ENCODE assay signal across 27 cellular contexts in genomic region chr4:13403833-13404232, GRCh38.
"Had no signal": no experiment of that assay in that cellular context is flagged by ENCODE, and none has a peak within 500 bp of the region (broad histone marks: within the 10 kb centered on the region; RNA-seq: fewer than 3 reads in every experiment).

No MANE protein-coding gene starts in this region.

- ATAC-seq: activated T-helper 17 cell treated with anti-CD3 and anti-CD28 coated beads, Interleukin-2, amount 50 U/mL, for 72 hours; gastroesophageal sphincter; left colon; right cardiac atrium; WTC11 had no signal

- H3K27me3 Mint-ChIP-seq: activated naive CD8-positive, alpha-beta T cell treated with anti-CD3 and anti-CD28 coated beads, Interleukin-2, amount 10 ng/mL, durations not matched to agents 7 days and 5 days; activated T-cell treated with anti-CD3 and anti-CD28 coated beads, Interleukin-2, amount 50 U/mL, for 24 hours; activated T-helper 17 cell treated with anti-CD3 and anti-CD28 coated beads, Interleukin-2, amount 50 U/mL, for 72 hours; dendritic cell treated with granulocyte-macrophage colony-stimulating factor and Interleukin-4, amounts not matched to agents 40 ng/mL and 50 ng/mL, for 4 days; memory B cell; stimulated activated naive CD8-positive, alpha-beta T cell treated with anti-CD3 and anti-CD28 coated beads, Interleukin-15, Interleukin-2, amounts not matched to agents 100 ng/mL and 50 ng/mL, for 24 hours had no signal

- H2AFZ ChIP-seq: parathyroid adenoma had no signal

- H3K4me3 Mint-ChIP-seq: activated naive CD8-positive, alpha-beta T cell treated with anti-CD3 and anti-CD28 coated beads, Interleukin-2, amount 10 ng/mL, durations not matched to agents 7 days and 5 days; activated T-cell treated with anti-CD3 and anti-CD28 coated beads, Interleukin-2, amount 50 U/mL, for 24 hours; activated T-helper 17 cell treated with anti-CD3 and anti-CD28 coated beads, Interleukin-2, amount 50 U/mL, for 72 hours; dendritic cell treated with granulocyte-macrophage colony-stimulating factor and Interleukin-4, amounts not matched to agents 40 ng/mL and 50 ng/mL, for 4 days; memory B cell; nephron; stimulated activated naive CD8-positive, alpha-beta T cell treated with anti-CD3 and anti-CD28 coated beads, Interleukin-15, Interleukin-2, amounts not matched to agents 100 ng/mL and 50 ng/mL, for 24 hours; WTC11 had no signal

- H3K4me3 ChIP-seq: gastroesophageal sphincter, tibial artery had no signal

- H3K27ac ChIP-seq: gastroesophageal sphincter, neutrophil, parathyroid adenoma, tibial artery had no signal

- H3K9me3 ChIP-seq: gastroesophageal sphincter, neutrophil, tibial artery had no signal

- H3K36me3 ChIP-seq: gastroesophageal sphincter, neutrophil, tibial artery had no signal

- FAIRE-seq: bronchial epithelial cell had no signal

- H3K4me1 ChIP-seq: gastroesophageal sphincter, parathyroid adenoma, tibial artery had no signal

- H3K9me3 Mint-ChIP-seq: activated T-helper 17 cell treated with anti-CD3 and anti-CD28 coated beads, Interleukin-2, amount 50 U/mL, for 72 hours; memory B cell; stimulated activated naive CD8-positive, alpha-beta T cell treated with anti-CD3 and anti-CD28 coated beads, Interleukin-15, Interleukin-2, amounts not matched to agents 100 ng/mL and 50 ng/mL, for 24 hours had no signal

- H3K27ac Mint-ChIP-seq: activated naive CD8-positive, alpha-beta T cell treated with anti-CD3 and anti-CD28 coated beads, Interleukin-2, amount 10 ng/mL, durations not matched to agents 7 days and 5 days; activated T-cell treated with anti-CD3 and anti-CD28 coated beads, Interleukin-2, amount 50 U/mL, for 24 hours; activated T-helper 17 cell treated with anti-CD3 and anti-CD28 coated beads, Interleukin-2, amount 50 U/mL, for 72 hours; dendritic cell treated with granulocyte-macrophage colony-stimulating factor and Interleukin-4, amounts not matched to agents 40 ng/mL and 50 ng/mL, for 4 days; memory B cell; nephron; stimulated activated naive CD8-positive, alpha-beta T cell treated with anti-CD3 and anti-CD28 coated beads, Interleukin-15, Interleukin-2, amounts not matched to agents 100 ng/mL and 50 ng/mL, for 24 hours; WTC11 had no signal

- H3K9ac ChIP-seq: parathyroid adenoma had no signal

- H3K27me3 ChIP-seq: gastroesophageal sphincter, neutrophil, tibial artery had no signal

- H3K4me1 Mint-ChIP-seq: activated naive CD8-positive, alpha-beta T cell treated with anti-CD3 and anti-CD28 coated beads, Interleukin-2, amount 10 ng/mL, durations not matched to agents 7 days and 5 days; activated T-helper 17 cell treated with anti-CD3 and anti-CD28 coated beads, Interleukin-2, amount 50 U/mL, for 72 hours; memory B cell; nephron; WTC11 had no signal

- DNase-seq: activated CD8-positive, alpha-beta memory T cell treated with anti-CD3 and anti-CD28 coated beads for 24 hours; activated CD8-positive, alpha-beta memory T cell treated with anti-CD3 and anti-CD28 coated beads, Interleukin-2, amount 50 U/mL, for 4 hours; activated naive CD4-positive, alpha-beta T cell; activated naive CD8-positive, alpha-beta T cell treated with anti-CD3 and anti-CD28 coated beads, Interleukin-2, amount 10 ng/mL, durations not matched to agents 7 days and 5 days; activated T-cell treated with anti-CD3 and anti-CD28 coated beads, Interleukin-2, amount 50 U/mL, for 24 hours; amniotic stem cell; cerebellar nuclear complex; effector CD4-positive, alpha-beta T cell; head of caudate nucleus; hypothalamus; islet precursor cell; left colon; right cardiac atrium; stimulated activated CD4-positive, alpha-beta T cell treated with anti-CD3 and anti-CD28 coated beads, Interleukin-12 subunit alpha, Interleukin-12 subunit beta, amount 100 ng/mL, for 4 hours; substantia nigra; T-helper 1 cell; tibial artery had no signal
